Comparison of ENCODE assay signal across 20 cellular contexts in genomic region chr15:100230784-100231183, GRCh38.
"Had no signal": no experiment of that assay in that cellular context is flagged by ENCODE, and none has a peak within 500 bp of the region (broad histone marks: within the 10 kb centered on the region; RNA-seq: fewer than 3 reads in every experiment).

No MANE protein-coding gene starts in this region.

- H3K9me3 Mint-ChIP-seq: activated B cell treated with CpG ODN at 0.5 μM for 24 hours; activated CD4-positive, alpha-beta T cell treated with anti-CD3 and anti-CD28 coated beads, Interleukin-2, amount 10 ng/mL, durations not matched to agents 24 days and 14 days; brain; central memory CD8-positive, alpha-beta T cell; stimulated activated naive CD8-positive, alpha-beta T cell treated with anti-CD3 and anti-CD28 coated beads, Interleukin-15, amount 100 ng/mL, for 72 hours; type B pancreatic cell had no signal

- H3K4me1 ChIP-seq: spleen had no signal

- H3K27me3 Mint-ChIP-seq: activated CD4-positive, alpha-beta T cell treated with anti-CD3 and anti-CD28 coated beads, Interleukin-2, amount 10 ng/mL, durations not matched to agents 24 days and 14 days; central memory CD8-positive, alpha-beta T cell; stimulated activated naive CD8-positive, alpha-beta T cell treated with anti-CD3 and anti-CD28 coated beads, Interleukin-15, amount 100 ng/mL, for 72 hours; type B pancreatic cell had no signal

- H3K4me3 Mint-ChIP-seq: activated B cell treated with CpG ODN at 0.5 μM for 24 hours; activated CD4-positive, alpha-beta T cell treated with anti-CD3 and anti-CD28 coated beads, Interleukin-2, amount 10 ng/mL, durations not matched to agents 24 days and 14 days; activated naive CD8-positive, alpha-beta T cell treated with anti-CD3 and anti-CD28 coated beads for 36 hours; activated T-cell treated with anti-CD3 and anti-CD28 coated beads, Interleukin-2, amount 50 U/mL, for 72 hours; brain; central memory CD8-positive, alpha-beta T cell; nephron progenitor cell; stimulated activated naive CD8-positive, alpha-beta T cell treated with anti-CD3 and anti-CD28 coated beads, Interleukin-15, amount 100 ng/mL, for 72 hours; type B pancreatic cell had no signal

- H3K36me3 ChIP-seq: spleen had no signal

- FAIRE-seq: frontal cortex, TTC549 had no signal

- H3K27ac Mint-ChIP-seq: activated B cell treated with CpG ODN at 0.5 μM for 24 hours; activated CD4-positive, alpha-beta T cell treated with anti-CD3 and anti-CD28 coated beads, Interleukin-2, amount 10 ng/mL, durations not matched to agents 24 days and 14 days; activated naive CD8-positive, alpha-beta T cell treated with anti-CD3 and anti-CD28 coated beads for 36 hours; activated T-cell treated with anti-CD3 and anti-CD28 coated beads, Interleukin-2, amount 50 U/mL, for 72 hours; nephron progenitor cell; stimulated activated naive CD8-positive, alpha-beta T cell treated with anti-CD3 and anti-CD28 coated beads, Interleukin-15, amount 100 ng/mL, for 72 hours; type B pancreatic cell had no signal

- H3K27ac ChIP-seq: epithelial cell of prostate, spleen had no signal

- H3K27me3 ChIP-seq: spleen had no signal

- H3K4me3 ChIP-seq: spleen had no signal

- H3K9me3 ChIP-seq: spleen had no signal

- H3K4me1 Mint-ChIP-seq: activated B cell treated with CpG ODN at 0.5 μM for 24 hours had no signal

- H3K36me3 Mint-ChIP-seq: activated naive CD8-positive, alpha-beta T cell treated with anti-CD3 and anti-CD28 coated beads for 36 hours; brain; immature natural killer cell; type B pancreatic cell had no signal

- DNase-seq: activated B cell treated with CpG ODN at 0.5 μM for 24 hours; activated CD4-positive, alpha-beta T cell treated with anti-CD3 and anti-CD28 coated beads, Interleukin-2, amount 10 ng/mL, durations not matched to agents 24 days and 14 days; activated CD8-positive, alpha-beta memory T cell treated with anti-CD3 and anti-CD28 coated beads, Interleukin-2, amount 50 U/mL, for 48 hours; activated naive CD8-positive, alpha-beta T cell treated with anti-CD3 and anti-CD28 coated beads for 36 hours; activated T-cell treated with anti-CD3 and anti-CD28 coated beads, Interleukin-2, amount 50 U/mL, for 72 hours; amygdala; dermis blood vessel endothelial cell; head of caudate nucleus; nephron progenitor cell; occipital lobe; spleen; stimulated activated naive CD8-positive, alpha-beta T cell treated with anti-CD3 and anti-CD28 coated beads, Interleukin-15, amount 100 ng/mL, for 72 hours had no signal

- ATAC-seq: activated T-cell treated with anti-CD3 and anti-CD28 coated beads, Interleukin-2, amount 50 U/mL, for 72 hours; sciatic nerve had no signal
